Comparison of ENCODE assay signal across 27 cellular contexts in genomic region chr18:40570615-40571014, GRCh38.
"Had no signal": no experiment of that assay in that cellular context is flagged by ENCODE, and none has a peak within 500 bp of the region (broad histone marks: within the 10 kb centered on the region; RNA-seq: fewer than 3 reads in every experiment).

No MANE protein-coding gene starts in this region.

- H3K27me3 Mint-ChIP-seq: natural killer cell treated with Interleukin-12 subunit alpha and Interleukin-12 subunit beta and Interleukin-15 and Interleukin-18, amount 100 ng/mL, for 72 hours; stimulated activated naive B cell treated with anti-CD40 and anti-IgM and Interleukin-4, amounts not matched to agents 10 μg/mL and 1 μg/mL and 100 μg/mL, for 72 hours; stimulated activated naive CD8-positive, alpha-beta T cell treated with anti-CD3 and anti-CD28 coated beads, Interleukin-15, Interleukin-2, amounts not matched to agents 100 ng/mL and 50 ng/mL, for 24 hours had no signal

- H3K9me3 ChIP-seq: neutrophil, pancreas, psoas muscle, right lobe of liver, sigmoid colon, stomach, thoracic aorta, thyroid gland, tibial nerve, upper lobe of left lung, vagina had no signal

- H3K4me3 Mint-ChIP-seq: natural killer cell treated with Interleukin-12 subunit alpha and Interleukin-12 subunit beta and Interleukin-15 and Interleukin-18, amount 100 ng/mL, for 72 hours; nephron progenitor cell; neural crest cell; stimulated activated effector memory CD8-positive, alpha-beta T cell treated with anti-CD3 and anti-CD28 coated beads, Interleukin-12 subunit alpha, Interleukin-12 subunit beta, amount 100 ng/mL, for 72 hours; stimulated activated naive B cell treated with anti-CD40 and anti-IgM and Interleukin-4, amounts not matched to agents 10 μg/mL and 1 μg/mL and 100 μg/mL, for 72 hours; stimulated activated naive CD8-positive, alpha-beta T cell treated with anti-CD3 and anti-CD28 coated beads, Interleukin-15, Interleukin-2, amounts not matched to agents 100 ng/mL and 50 ng/mL, for 24 hours had no signal

- H3K4me1 Mint-ChIP-seq: stimulated activated effector memory CD8-positive, alpha-beta T cell treated with anti-CD3 and anti-CD28 coated beads, Interleukin-12 subunit alpha, Interleukin-12 subunit beta, amount 100 ng/mL, for 72 hours; stimulated activated naive B cell treated with anti-CD40 and anti-IgM and Interleukin-4, amounts not matched to agents 10 μg/mL and 1 μg/mL and 100 μg/mL, for 72 hours had no signal

- H3K36me3 Mint-ChIP-seq: natural killer cell treated with Interleukin-12 subunit alpha and Interleukin-12 subunit beta and Interleukin-15 and Interleukin-18, amount 100 ng/mL, for 72 hours; stimulated activated effector memory CD8-positive, alpha-beta T cell treated with anti-CD3 and anti-CD28 coated beads, Interleukin-12 subunit alpha, Interleukin-12 subunit beta, amount 100 ng/mL, for 72 hours; stimulated activated naive B cell treated with anti-CD40 and anti-IgM and Interleukin-4, amounts not matched to agents 10 μg/mL and 1 μg/mL and 100 μg/mL, for 72 hours had no signal

- FAIRE-seq: pancreas, small intestine, urothelium cell line had no signal

- H3K27ac ChIP-seq: neutrophil, pancreas, psoas muscle, right lobe of liver, sigmoid colon, stomach, thoracic aorta, thyroid gland, tibial nerve, upper lobe of left lung, vagina had no signal

- H3K4me1 ChIP-seq: psoas muscle, right lobe of liver, sigmoid colon, thyroid gland, tibial nerve, upper lobe of left lung, vagina had no signal

- H3K27me3 ChIP-seq: neutrophil, pancreas, right lobe of liver, sigmoid colon, stomach, thyroid gland, tibial nerve, upper lobe of left lung, vagina had no signal

- ATAC-seq: natural killer cell treated with Interleukin-12 subunit alpha and Interleukin-12 subunit beta and Interleukin-15 and Interleukin-18, amount 100 ng/mL, for 72 hours; pancreas; psoas muscle; right cardiac atrium; right lobe of liver; stimulated activated effector memory CD8-positive, alpha-beta T cell treated with anti-CD3 and anti-CD28 coated beads, Interleukin-12 subunit alpha, Interleukin-12 subunit beta, amount 100 ng/mL, for 72 hours; stimulated activated naive B cell treated with anti-CD40 and anti-IgM and Interleukin-4, amounts not matched to agents 10 μg/mL and 1 μg/mL and 100 μg/mL, for 72 hours had no signal

- DNase-seq: nephron progenitor cell; nucleus accumbens; pancreas; psoas muscle; right cardiac atrium; right lobe of liver; sigmoid colon; small intestine; stimulated activated CD4-positive, alpha-beta T cell treated with anti-CD3 and anti-CD28 coated beads, Interleukin-15, amount 100 ng/mL, for 24 hours; stimulated activated CD4-positive, alpha-beta T cell treated with anti-CD3 and anti-CD28 coated beads, Interleukin-2, amount 100 ng/mL, for 24 hours; stimulated activated CD4-positive, alpha-beta T cell treated with anti-CD3 and anti-CD28 coated beads, Interleukin-2, amount 100 ng/mL, for 48 hours; stimulated activated CD4-positive, alpha-beta T cell treated with anti-CD3 and anti-CD28 coated beads, Interleukin-4, amount 100 ng/mL, for 24 hours; stimulated activated naive B cell treated with anti-CD40 and anti-IgM and Interleukin-4, amounts not matched to agents 10 μg/mL and 1 μg/mL and 100 μg/mL, for 72 hours; stimulated activated naive CD4-positive, alpha-beta T cell treated with Interleukin-2 at 50 U/mL for 16 hours; stomach; thyroid gland; trophoblast cell; upper lobe of left lung had no signal

- H3K36me3 ChIP-seq: neutrophil, pancreas, right lobe of liver, sigmoid colon, stomach, thoracic aorta, thyroid gland, tibial nerve, upper lobe of left lung, vagina had no signal

- H3K9me3 Mint-ChIP-seq: neural crest cell; stimulated activated naive CD8-positive, alpha-beta T cell treated with anti-CD3 and anti-CD28 coated beads, Interleukin-15, Interleukin-2, amounts not matched to agents 100 ng/mL and 50 ng/mL, for 24 hours had no signal

- H3K27ac Mint-ChIP-seq: natural killer cell treated with Interleukin-12 subunit alpha and Interleukin-12 subunit beta and Interleukin-15 and Interleukin-18, amount 100 ng/mL, for 72 hours; stimulated activated effector memory CD8-positive, alpha-beta T cell treated with anti-CD3 and anti-CD28 coated beads, Interleukin-12 subunit alpha, Interleukin-12 subunit beta, amount 100 ng/mL, for 72 hours; stimulated activated naive B cell treated with anti-CD40 and anti-IgM and Interleukin-4, amounts not matched to agents 10 μg/mL and 1 μg/mL and 100 μg/mL, for 72 hours; stimulated activated naive CD8-positive, alpha-beta T cell treated with anti-CD3 and anti-CD28 coated beads, Interleukin-15, Interleukin-2, amounts not matched to agents 100 ng/mL and 50 ng/mL, for 24 hours had no signal

- H3K4me3 ChIP-seq: pancreas, psoas muscle, right lobe of liver, sigmoid colon, stomach, thoracic aorta, thyroid gland, tibial nerve, upper lobe of left lung, vagina had no signal
